In the genomic region with DNA sequence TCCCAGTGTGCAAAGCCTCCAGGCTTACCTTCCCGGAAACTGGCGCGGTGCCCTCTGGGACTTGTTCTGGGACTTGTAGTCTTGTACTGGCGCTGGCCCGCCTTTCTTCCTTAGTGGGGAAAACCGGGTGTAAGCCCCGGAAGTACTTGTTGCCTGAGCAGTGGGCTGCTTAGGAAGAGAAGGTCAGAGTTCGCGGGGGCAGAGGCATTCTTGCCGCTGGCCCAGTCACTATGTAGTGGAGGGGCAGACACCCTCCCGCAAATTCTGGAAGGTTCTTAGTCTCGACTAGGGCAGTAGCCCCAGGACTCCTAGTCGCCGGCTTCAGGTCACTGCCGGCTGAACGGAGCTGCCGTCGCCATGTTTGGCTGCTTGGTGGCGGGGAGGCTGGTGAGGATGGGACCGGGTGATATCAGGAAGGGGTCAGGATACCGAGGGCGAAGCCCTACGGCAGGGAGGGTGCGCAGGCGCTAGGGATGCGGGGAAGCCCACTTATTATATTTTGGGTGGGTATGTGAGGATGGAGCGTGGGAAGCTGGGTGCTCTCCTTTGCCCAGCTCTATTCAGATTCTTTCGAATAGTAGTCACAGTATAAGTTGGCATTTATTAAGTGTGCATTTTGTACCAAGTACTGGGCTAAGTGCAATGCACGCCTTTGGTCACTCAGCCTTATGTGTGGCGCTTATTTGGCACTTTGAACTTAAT, we compare ENCODE assay signal across 1 cellular context.
TF ChIP-seq lines count a peak whose summit lies in the region.

A gene with protein sequence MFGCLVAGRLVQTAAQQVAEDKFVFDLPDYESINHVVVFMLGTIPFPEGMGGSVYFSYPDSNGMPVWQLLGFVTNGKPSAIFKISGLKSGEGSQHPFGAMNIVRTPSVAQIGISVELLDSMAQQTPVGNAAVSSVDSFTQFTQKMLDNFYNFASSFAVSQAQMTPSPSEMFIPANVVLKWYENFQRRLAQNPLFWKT (plus strand): TSS at position 149 of the 702 bp plus-strand sequence. CDS start 209 bp downstream, at position 358.

TF ChIP-seq in H1, 55 proteins besides CTCF, POLR2A, EP300 and RAD21 (continued from another document):
- TF ChIP-seq, protein P1, sequence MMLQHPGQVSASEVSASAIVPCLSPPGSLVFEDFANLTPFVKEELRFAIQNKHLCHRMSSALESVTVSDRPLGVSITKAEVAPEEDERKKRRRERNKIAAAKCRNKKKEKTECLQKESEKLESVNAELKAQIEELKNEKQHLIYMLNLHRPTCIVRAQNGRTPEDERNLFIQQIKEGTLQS (IDR thresholded peaks at IDR 0.05; ENCODE audit: insufficient read depth, low read depth, low read length): peak; percentile 66; the same call in 1 of the 2 replicates
- TF ChIP-seq GABPA (IDR thresholded peaks at IDR 0.05; ENCODE audit: borderline replicate concordance, insufficient read depth, low read length) (peak; percentile 95), TCF12 (IDR thresholded peaks at IDR 0.05; ENCODE audit: low read depth, low read length) (no peak), TBP (IDR thresholded peaks at IDR 0.05; ENCODE audit: low read depth, low read length) (peak; percentile 89), ASH2L (IDR thresholded peaks at IDR 0.05; ENCODE audit: low read length) (peak; percentile 97), CEBPB (IDR thresholded peaks at IDR 0.05; ENCODE audit: low read depth, low read length) (no peak), YY1 (IDR thresholded peaks at IDR 0.05; ENCODE audit: low read depth, low read length) (peak; percentile 89), JUND (IDR thresholded peaks at IDR 0.05; ENCODE audit: low read length) (no peak), POLR2AphosphoS5 (IDR thresholded peaks at IDR 0.05; ENCODE audit: low read depth, low read length) (peak; percentile 91), GTF2F1 (IDR thresholded peaks at IDR 0.05; ENCODE audit: borderline replicate concordance, low read depth, low read length) (no peak), SIN3A (conservative IDR thresholded peaks at IDR 0.05 in 1 of 2, IDR thresholded peaks at IDR 0.05 in 1 of 2; ENCODE audit: low read depth in 1 of 2, low read length in 2 of 2) (no peak; a peak in 2 of 4 replicates), POU5F1 (IDR thresholded peaks at IDR 0.05; ENCODE audit: low read depth, low read length) (no peak), CHD2 (IDR thresholded peaks at IDR 0.05; ENCODE audit: low read length) (peak; percentile 83), SRF (IDR thresholded peaks at IDR 0.05; ENCODE audit: low read depth, low read length) (0 out of 2 replicates have a peak, but pooled peaks have one; percentile 21), EZH2 (IDR thresholded peaks at IDR 0.05; ENCODE audit: low read depth, low read length, severe bottlenecking) (no peak), PHF8 (conservative IDR thresholded peaks at IDR 0.05; ENCODE audit: low read depth, low read length) (peak; percentile 94), HDAC2 (IDR thresholded peaks at IDR 0.05; ENCODE audit: borderline replicate concordance in 1 of 2, low read depth in 2 of 2, low read length in 2 of 2) (peak in 1 of 2 experiments; percentile 86; a peak in 1 of 4 replicates), RNF2 (IDR thresholded peaks at IDR 0.05; ENCODE audit: borderline replicate concordance, low read depth, low read length, missing control alignments, poor library complexity, severe bottlenecking) (no peak), FOSL1 (IDR thresholded peaks at IDR 0.05; ENCODE audit: insufficient read depth, low read depth, low read length) (no peak), NANOG (IDR thresholded peaks at IDR 0.05; ENCODE audit: insufficient read depth, low read depth, low read length, poor library complexity, severe bottlenecking) (no peak), BCL11A (IDR thresholded peaks at IDR 0.05; ENCODE audit: low read depth in 2 of 2, low read length in 2 of 2) (no peak), SIRT6 (IDR thresholded peaks at IDR 0.05; ENCODE audit: low read length) (no peak), CREB1 (IDR thresholded peaks at IDR 0.05) (no peak), RXRA (IDR thresholded peaks at IDR 0.05; ENCODE audit: insufficient read depth, low read depth, low read length) (no peak), SIX5 (IDR thresholded peaks at IDR 0.05; ENCODE audit: low read depth, low read length) (peak; percentile 99)
- TF ChIP-seq, protein P2, sequence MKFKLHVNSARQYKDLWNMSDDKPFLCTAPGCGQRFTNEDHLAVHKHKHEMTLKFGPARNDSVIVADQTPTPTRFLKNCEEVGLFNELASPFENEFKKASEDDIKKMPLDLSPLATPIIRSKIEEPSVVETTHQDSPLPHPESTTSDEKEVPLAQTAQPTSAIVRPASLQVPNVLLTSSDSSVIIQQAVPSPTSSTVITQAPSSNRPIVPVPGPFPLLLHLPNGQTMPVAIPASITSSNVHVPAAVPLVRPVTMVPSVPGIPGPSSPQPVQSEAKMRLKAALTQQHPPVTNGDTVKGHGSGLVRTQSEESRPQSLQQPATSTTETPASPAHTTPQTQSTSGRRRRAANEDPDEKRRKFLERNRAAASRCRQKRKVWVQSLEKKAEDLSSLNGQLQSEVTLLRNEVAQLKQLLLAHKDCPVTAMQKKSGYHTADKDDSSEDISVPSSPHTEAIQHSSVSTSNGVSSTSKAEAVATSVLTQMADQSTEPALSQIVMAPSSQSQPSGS (IDR thresholded peaks at IDR 0.05; ENCODE audit: low read length): no peak; the same call in 1 of the 2 replicates
- TF ChIP-seq, protein P3, sequence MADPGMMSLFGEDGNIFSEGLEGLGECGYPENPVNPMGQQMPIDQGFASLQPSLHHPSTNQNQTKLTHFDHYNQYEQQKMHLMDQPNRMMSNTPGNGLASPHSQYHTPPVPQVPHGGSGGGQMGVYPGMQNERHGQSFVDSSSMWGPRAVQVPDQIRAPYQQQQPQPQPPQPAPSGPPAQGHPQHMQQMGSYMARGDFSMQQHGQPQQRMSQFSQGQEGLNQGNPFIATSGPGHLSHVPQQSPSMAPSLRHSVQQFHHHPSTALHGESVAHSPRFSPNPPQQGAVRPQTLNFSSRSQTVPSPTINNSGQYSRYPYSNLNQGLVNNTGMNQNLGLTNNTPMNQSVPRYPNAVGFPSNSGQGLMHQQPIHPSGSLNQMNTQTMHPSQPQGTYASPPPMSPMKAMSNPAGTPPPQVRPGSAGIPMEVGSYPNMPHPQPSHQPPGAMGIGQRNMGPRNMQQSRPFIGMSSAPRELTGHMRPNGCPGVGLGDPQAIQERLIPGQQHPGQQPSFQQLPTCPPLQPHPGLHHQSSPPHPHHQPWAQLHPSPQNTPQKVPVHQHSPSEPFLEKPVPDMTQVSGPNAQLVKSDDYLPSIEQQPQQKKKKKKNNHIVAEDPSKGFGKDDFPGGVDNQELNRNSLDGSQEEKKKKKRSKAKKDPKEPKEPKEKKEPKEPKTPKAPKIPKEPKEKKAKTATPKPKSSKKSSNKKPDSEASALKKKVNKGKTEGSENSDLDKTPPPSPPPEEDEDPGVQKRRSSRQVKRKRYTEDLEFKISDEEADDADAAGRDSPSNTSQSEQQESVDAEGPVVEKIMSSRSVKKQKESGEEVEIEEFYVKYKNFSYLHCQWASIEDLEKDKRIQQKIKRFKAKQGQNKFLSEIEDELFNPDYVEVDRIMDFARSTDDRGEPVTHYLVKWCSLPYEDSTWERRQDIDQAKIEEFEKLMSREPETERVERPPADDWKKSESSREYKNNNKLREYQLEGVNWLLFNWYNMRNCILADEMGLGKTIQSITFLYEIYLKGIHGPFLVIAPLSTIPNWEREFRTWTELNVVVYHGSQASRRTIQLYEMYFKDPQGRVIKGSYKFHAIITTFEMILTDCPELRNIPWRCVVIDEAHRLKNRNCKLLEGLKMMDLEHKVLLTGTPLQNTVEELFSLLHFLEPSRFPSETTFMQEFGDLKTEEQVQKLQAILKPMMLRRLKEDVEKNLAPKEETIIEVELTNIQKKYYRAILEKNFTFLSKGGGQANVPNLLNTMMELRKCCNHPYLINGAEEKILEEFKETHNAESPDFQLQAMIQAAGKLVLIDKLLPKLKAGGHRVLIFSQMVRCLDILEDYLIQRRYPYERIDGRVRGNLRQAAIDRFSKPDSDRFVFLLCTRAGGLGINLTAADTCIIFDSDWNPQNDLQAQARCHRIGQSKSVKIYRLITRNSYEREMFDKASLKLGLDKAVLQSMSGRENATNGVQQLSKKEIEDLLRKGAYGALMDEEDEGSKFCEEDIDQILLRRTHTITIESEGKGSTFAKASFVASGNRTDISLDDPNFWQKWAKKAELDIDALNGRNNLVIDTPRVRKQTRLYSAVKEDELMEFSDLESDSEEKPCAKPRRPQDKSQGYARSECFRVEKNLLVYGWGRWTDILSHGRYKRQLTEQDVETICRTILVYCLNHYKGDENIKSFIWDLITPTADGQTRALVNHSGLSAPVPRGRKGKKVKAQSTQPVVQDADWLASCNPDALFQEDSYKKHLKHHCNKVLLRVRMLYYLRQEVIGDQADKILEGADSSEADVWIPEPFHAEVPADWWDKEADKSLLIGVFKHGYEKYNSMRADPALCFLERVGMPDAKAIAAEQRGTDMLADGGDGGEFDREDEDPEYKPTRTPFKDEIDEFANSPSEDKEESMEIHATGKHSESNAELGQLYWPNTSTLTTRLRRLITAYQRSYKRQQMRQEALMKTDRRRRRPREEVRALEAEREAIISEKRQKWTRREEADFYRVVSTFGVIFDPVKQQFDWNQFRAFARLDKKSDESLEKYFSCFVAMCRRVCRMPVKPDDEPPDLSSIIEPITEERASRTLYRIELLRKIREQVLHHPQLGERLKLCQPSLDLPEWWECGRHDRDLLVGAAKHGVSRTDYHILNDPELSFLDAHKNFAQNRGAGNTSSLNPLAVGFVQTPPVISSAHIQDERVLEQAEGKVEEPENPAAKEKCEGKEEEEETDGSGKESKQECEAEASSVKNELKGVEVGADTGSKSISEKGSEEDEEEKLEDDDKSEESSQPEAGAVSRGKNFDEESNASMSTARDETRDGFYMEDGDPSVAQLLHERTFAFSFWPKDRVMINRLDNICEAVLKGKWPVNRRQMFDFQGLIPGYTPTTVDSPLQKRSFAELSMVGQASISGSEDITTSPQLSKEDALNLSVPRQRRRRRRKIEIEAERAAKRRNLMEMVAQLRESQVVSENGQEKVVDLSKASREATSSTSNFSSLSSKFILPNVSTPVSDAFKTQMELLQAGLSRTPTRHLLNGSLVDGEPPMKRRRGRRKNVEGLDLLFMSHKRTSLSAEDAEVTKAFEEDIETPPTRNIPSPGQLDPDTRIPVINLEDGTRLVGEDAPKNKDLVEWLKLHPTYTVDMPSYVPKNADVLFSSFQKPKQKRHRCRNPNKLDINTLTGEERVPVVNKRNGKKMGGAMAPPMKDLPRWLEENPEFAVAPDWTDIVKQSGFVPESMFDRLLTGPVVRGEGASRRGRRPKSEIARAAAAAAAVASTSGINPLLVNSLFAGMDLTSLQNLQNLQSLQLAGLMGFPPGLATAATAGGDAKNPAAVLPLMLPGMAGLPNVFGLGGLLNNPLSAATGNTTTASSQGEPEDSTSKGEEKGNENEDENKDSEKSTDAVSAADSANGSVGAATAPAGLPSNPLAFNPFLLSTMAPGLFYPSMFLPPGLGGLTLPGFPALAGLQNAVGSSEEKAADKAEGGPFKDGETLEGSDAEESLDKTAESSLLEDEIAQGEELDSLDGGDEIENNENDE (IDR thresholded peaks at IDR 0.05; ENCODE audit: insufficient replicate concordance, low read length): no peak
- TF ChIP-seq, protein P4, sequence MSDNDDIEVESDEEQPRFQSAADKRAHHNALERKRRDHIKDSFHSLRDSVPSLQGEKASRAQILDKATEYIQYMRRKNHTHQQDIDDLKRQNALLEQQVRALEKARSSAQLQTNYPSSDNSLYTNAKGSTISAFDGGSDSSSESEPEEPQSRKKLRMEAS (IDR thresholded peaks at IDR 0.05): no peak
